Comparison of ENCODE assay signal across 23 cellular contexts in the genomic region with DNA sequence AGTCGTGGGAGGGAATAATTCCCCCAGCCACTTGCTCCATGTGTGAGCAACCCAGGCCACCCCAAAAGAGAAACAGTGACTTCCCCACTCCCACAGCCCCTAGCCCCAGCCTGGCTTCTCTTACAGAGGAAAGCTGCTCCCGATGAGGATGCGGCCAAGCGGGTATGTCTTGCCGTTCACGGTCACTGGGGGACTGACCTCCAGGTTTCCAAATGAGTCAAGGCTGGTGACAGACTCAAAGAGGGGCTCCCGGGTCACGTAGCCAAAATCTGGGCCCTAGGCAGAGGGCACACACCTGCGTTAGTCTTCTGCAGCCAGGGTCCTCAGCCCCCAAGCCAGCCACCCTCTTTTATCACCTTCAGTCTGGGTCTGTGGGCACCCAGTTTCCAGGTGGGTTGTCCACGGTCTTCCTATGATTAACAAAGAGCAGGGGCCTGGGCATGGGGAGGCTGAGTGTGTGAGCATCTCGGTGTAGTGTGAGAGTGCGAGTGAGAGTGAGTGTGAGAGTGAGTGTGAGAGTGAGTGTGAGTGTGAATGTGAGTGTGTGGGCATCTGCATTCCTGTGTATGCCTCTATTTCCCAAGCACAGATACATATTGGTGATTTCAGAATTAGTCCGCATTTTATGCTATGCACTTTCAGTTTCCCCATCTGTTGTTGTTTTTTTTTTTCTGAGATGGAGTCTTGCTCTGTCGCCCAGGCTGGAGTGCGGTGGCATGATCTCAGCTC. TPM values are rescaled to one million over a fixed set of nuclear protein-coding genes. Genes with fewer than 3 reads are reported as not detected.
"Had no signal": no experiment of that assay in that cellular context is flagged by ENCODE, and none has a peak within 500 bp of the region (broad histone marks: within the 10 kb centered on the region; RNA-seq: fewer than 3 reads in every experiment).

No MANE protein-coding gene starts in this region.

- FAIRE-seq: endometrium, keratinocyte had no signal

- H3K4me1 ChIP-seq: lower lobe of right lung, prostate gland, right atrium auricular region, vagina had no signal

- H3K9me3 ChIP-seq: esophagus squamous epithelium, lower lobe of right lung, prostate gland, right atrium auricular region, thyroid gland, vagina had no signal

- H3K4me3 ChIP-seq: esophagus squamous epithelium, lower lobe of right lung, prostate gland, right atrium auricular region, smooth muscle cell, thyroid gland, vagina had no signal

- H3K36me3 ChIP-seq: esophagus squamous epithelium, lower lobe of right lung, prostate gland, right atrium auricular region, thyroid gland, vagina had no signal

- H3K27ac ChIP-seq: esophagus squamous epithelium, lower lobe of right lung, prostate gland, right atrium auricular region, thyroid gland, vagina had no signal

- DNase-seq: cortex of kidney; effector memory CD8-positive, alpha-beta T cell; erythroblast; esophagus squamous epithelium; foreskin melanocyte; left ventricle myocardium superior; lower lobe of right lung; naive thymus-derived CD8-positive, alpha-beta T cell; stimulated activated CD4-positive, alpha-beta T cell treated with anti-CD3 and anti-CD28 coated beads, Interleukin-12 subunit alpha, Interleukin-12 subunit beta, amount 100 ng/mL, for 4 hours; stimulated activated CD4-positive, alpha-beta T cell treated with anti-CD3 and anti-CD28 coated beads, Interleukin-1b, Interleukin-23, amount 100 ng/mL, for 48 hours; stimulated activated CD4-positive, alpha-beta T cell treated with anti-CD3 and anti-CD28 coated beads, Interleukin-4, amount 100 ng/mL, for 1 hour; stimulated activated CD8-positive, alpha-beta memory T cell treated with anti-CD3 and anti-CD28 coated beads, Interleukin-4, amount 100 ng/mL, for 48 hours; stimulated activated naive CD4-positive, alpha-beta T cell; stimulated activated naive CD8-positive, alpha-beta T cell treated with anti-CD3 and anti-CD28 coated beads, Interleukin-15, amount 100 ng/mL, for 72 hours; thyroid gland; trophoblast cell had no signal

- H3K4me2 ChIP-seq: smooth muscle cell had no signal

- H3K27me3 ChIP-seq: right atrium auricular region, thyroid gland, vagina had no signal

- ATAC-seq: effector memory CD8-positive, alpha-beta T cell; left ventricle myocardium superior; lower lobe of right lung; naive thymus-derived CD8-positive, alpha-beta T cell; sciatic nerve; stimulated activated naive CD8-positive, alpha-beta T cell treated with anti-CD3 and anti-CD28 coated beads, Interleukin-15, amount 100 ng/mL, for 72 hours had no signal

RNA-seq across cellular contexts. Expression of gene PADI2, which starts 39.9 kb away (rescaled TPM):
- total RNA-seq: naive thymus-derived CD8-positive, alpha-beta T cell; smooth muscle cell had no signal
- polyA plus RNA-seq: smooth muscle cell had no signal
